Comparison of ENCODE assay signal across 9 cellular contexts in the genomic region with DNA sequence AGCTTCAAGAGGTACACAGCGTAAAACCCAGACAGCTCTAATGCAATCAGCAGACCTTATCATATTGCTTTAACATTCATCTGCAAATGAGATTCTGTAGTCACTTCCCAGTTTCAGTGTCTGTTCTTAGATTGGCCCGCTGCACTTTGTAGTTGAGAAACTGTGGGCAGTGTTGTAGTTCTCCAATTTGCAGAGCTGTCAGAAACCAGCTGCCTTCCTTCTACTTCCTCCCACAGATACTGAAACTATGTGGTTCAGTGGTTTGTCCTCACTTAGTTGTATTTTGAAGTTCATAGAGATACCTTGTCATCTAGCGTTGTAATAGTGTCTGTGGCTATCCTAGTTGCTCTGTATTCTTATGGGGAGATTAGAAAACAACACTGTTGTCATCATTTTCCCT. TPM values are rescaled to one million over a fixed set of nuclear protein-coding genes. Genes with fewer than 3 reads are reported as not detected.
A peak's percentile ranks its signal among the peaks of the same experiment; 100 is the strongest.
DNase-seq lines count a peak whose midpoint lies in the region; ATAC-seq and TF ChIP-seq lines count a peak whose summit lies in the region.
"Had no signal": no experiment of that assay in that cellular context is flagged by ENCODE, and none has a peak within 500 bp of the region (broad histone marks: within the 10 kb centered on the region; RNA-seq: fewer than 3 reads in every experiment).

No MANE protein-coding gene starts in this region.

- peaks cover 3 to 14% (median 3%) of the 10 kb centered on the region in 3 donors for H3K36me3 Mint-ChIP-seq in immature natural killer cell

- H3K9me3 ChIP-seq in upper lobe of right lung, result no peaks in the 10 kb centered on the region

- peaks cover 15 to 27% of the 10 kb centered on the region in 2 donors for H3K4me1 Mint-ChIP-seq in immature natural killer cell

- H3K27me3 Mint-ChIP-seq in immature natural killer cell (ENCODE audit: low read depth in 3 of 3), result peaks cover 0 to 2% (median 0%) of the 10 kb centered on the region in 3 donors

- H3K27me3 ChIP-seq in upper lobe of right lung, result no peaks in the 10 kb centered on the region

- H3K27ac ChIP-seq in upper lobe of right lung, result no peak overlapping the region
- H3K27ac ChIP-seq: SK-N-MC had no signal

- peak overlapping the region; percentile 69 to 96 (median 92) for H3K27ac Mint-ChIP-seq in immature natural killer cell

- H3K4me1 ChIP-seq in upper lobe of right lung, result no peaks in the 10 kb centered on the region

- no peak overlapping the region for H3K4me3 ChIP-seq in upper lobe of right lung
- H3K4me3 ChIP-seq: SK-N-MC had no signal

- DNase-seq in activated CD4-positive, alpha-beta T cell treated with anti-CD3 and anti-CD28 coated beads for 24 hours (ENCODE audit: low read depth in 2 of 2), result peak; percentile 11 to 21
- no peak for DNase-seq in activated CD4-positive, alpha-beta T cell treated with anti-CD3 and anti-CD28 coated beads for 1 hour
- peak in 3 of 5 experiments; percentile 17 to 97 (median 26) for DNase-seq in T-helper 2 cell
- peak; percentile 70 to 79 (median 74) for DNase-seq in immature natural killer cell
- DNase-seq in upper lobe of right lung, result no peak
- no peak for DNase-seq in AG08396 (ENCODE audit: low spot score)
- DNase-seq in epidermal melanocyte (ENCODE audit: insufficient read length, low spot score), result no peak

- intact Hi-C loops in upper lobe of right lung (cut with DNase I), result no loop called here

- no peak for TF ChIP-seq CTCF in upper lobe of right lung (IDR thresholded peaks at IDR 0.05)

- peak overlapping the region; percentile 58 to 83 (median 64) for H3K4me3 Mint-ChIP-seq in immature natural killer cell

- H3K9me3 Mint-ChIP-seq in immature natural killer cell, result no peaks in the 10 kb centered on the region

- ATAC-seq in HG03064 (IDR thresholded peaks at IDR 0.05; ENCODE audit: low read depth, unreplicated experiment) (peak; percentile 100), upper lobe of right lung (peak; percentile 99)

- H3K36me3 ChIP-seq in upper lobe of right lung, result peaks cover 13% of the 10 kb centered on the region

RNA-seq across cellular contexts. Expression of a gene that starts 39.6 kb away (rescaled TPM):
- under 1 TPM in 1 of 3 donors, not detected in 2; 0.73 TPM for polyA plus RNA-seq in immature natural killer cell
- 3.7 TPM for total RNA-seq in upper lobe of right lung

RNA-seq across cellular contexts. Expression of a gene that starts 53.4 kb away (rescaled TPM):
- 10 to 100 TPM; 11.2 to 18.0 (median 16.6) TPM for polyA plus RNA-seq in immature natural killer cell
- 40.0 TPM for total RNA-seq in upper lobe of right lung

Comparison
In these comparisons a context has a peak if more than half of its experiments do, and no peak if none do; other contexts are left out.
1. DNase-seq: peak in activated CD4-positive, alpha-beta T cell treated with anti-CD3 and anti-CD28 coated beads for 24 hours (2 of 2), T-helper 2 cell (3 of 5) and immature natural killer cell (3 of 3); none in activated CD4-positive, alpha-beta T cell treated with anti-CD3 and anti-CD28 coated beads for 1 hour (single experiment), upper lobe of right lung (single experiment), AG08396 (single experiment) and epidermal melanocyte (single experiment).